8 cellular contexts compared by ENCODE assay signal in the genomic region with DNA sequence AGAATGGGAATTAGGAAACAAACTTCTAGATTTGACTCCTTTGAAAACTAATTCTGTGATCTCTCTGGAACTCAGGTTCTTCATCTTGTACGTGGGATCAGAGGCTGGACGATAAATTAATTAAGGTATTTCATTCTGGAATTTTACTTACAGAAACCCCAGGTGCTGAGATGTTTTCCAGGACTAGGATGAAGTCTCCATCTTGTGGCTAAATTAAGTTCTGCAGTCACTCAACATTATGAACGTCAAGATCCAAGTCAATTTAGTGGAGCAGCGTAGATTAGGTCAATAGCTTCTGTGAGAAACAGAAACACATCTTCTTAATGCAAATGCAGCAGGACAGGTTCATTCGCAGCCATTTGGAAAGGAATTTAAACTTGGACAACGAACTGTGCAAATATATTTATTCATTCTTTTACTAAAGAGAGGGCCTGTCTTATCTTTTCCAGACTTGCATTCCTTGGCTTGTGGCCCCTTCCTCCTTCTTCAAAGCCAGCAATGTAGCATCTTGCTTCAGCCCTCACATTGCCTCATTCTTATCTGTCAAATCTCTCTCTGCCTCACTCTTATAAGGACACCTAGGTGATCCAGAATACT. TPM values are rescaled to one million over a fixed set of nuclear protein-coding genes. Genes with fewer than 3 reads are reported as not detected.
DNase-seq lines count a peak whose midpoint lies in the region; ATAC-seq and TF ChIP-seq lines count a peak whose summit lies in the region.

No MANE protein-coding gene starts in this region.

- peaks cover 3% of the 10 kb centered on the region for H3K27me3 ChIP-seq in CD4-positive, CD25-positive, alpha-beta regulatory T cell (ENCODE audit: control insufficient read depth, insufficient read depth, low read length)
- no peaks in the 10 kb centered on the region for H3K27me3 ChIP-seq in GM23338 (ENCODE audit: insufficient read depth)
- no peaks in the 10 kb centered on the region for H3K27me3 ChIP-seq in lower lobe of right lung (ENCODE audit: low read depth)

- no peak overlapping the region for H2AFZ ChIP-seq in GM23338

- H3F3A ChIP-seq in GM23338 (replicated peaks; ENCODE audit: low read depth), result no peaks in the 10 kb centered on the region

- no peaks in the 10 kb centered on the region for H3K9me2 ChIP-seq in GM23338 (ENCODE audit: insufficient read depth)

- peaks cover 14% of the 10 kb centered on the region for H3K27me3 Mint-ChIP-seq in CD4-positive, CD25-positive, alpha-beta regulatory T cell
- peaks cover 1% of the 10 kb centered on the region for H3K27me3 Mint-ChIP-seq in GM23338 (ENCODE audit: insufficient read depth, low read depth, poor library complexity)

- no peak overlapping the region for H3K4me3 Mint-ChIP-seq in CD4-positive, CD25-positive, alpha-beta regulatory T cell
- no peak overlapping the region for H3K4me3 Mint-ChIP-seq in GM23338

- intact Hi-C loops in lower lobe of right lung (cut with DNase I), result loop anchor here (5.0 kb wide), 1 partner anchor 123 kb away; no protein-coding TSS in a partner anchor

- TF ChIP-seq CTCF in GM23338 (conservative IDR thresholded peaks at IDR 0.05; ENCODE audit: low read depth in 2 of 2), result peak; percentile 82 to 85
- TF ChIP-seq CTCF in lower lobe of right lung (IDR thresholded peaks at IDR 0.05), result peak; percentile 80

- H3K4me1 Mint-ChIP-seq in CD4-positive, CD25-positive, alpha-beta regulatory T cell, result no peaks in the 10 kb centered on the region
- H3K4me1 Mint-ChIP-seq in GM23338, result no peaks in the 10 kb centered on the region

- H3K36me3 Mint-ChIP-seq in CD4-positive, CD25-positive, alpha-beta regulatory T cell, result peaks cover 3% of the 10 kb centered on the region
- H3K36me3 Mint-ChIP-seq in GM23338 (ENCODE audit: low read depth), result no peaks in the 10 kb centered on the region

- no peaks in the 10 kb centered on the region for H3K36me3 ChIP-seq in CD4-positive, CD25-positive, alpha-beta regulatory T cell (ENCODE audit: control insufficient read depth, insufficient read depth, low read length)
- H3K36me3 ChIP-seq in GM23338 (ENCODE audit: insufficient read depth) (no peaks in the 10 kb centered on the region), lower lobe of right lung (no peaks in the 10 kb centered on the region)

- H3K4me3 ChIP-seq in CD4-positive, CD25-positive, alpha-beta regulatory T cell (ENCODE audit: low read depth, low read length), result no peak overlapping the region
- H3K4me3 ChIP-seq in GM23338 (no peak overlapping the region), lower lobe of right lung (no peak overlapping the region)

- no peak overlapping the region for H3K27ac ChIP-seq in CD4-positive, CD25-positive, alpha-beta regulatory T cell (ENCODE audit: insufficient read depth, low read length, poor library complexity, severe bottlenecking)
- no peak overlapping the region for H3K27ac ChIP-seq in GM23338 (ENCODE audit: low read depth)
- no peak overlapping the region for H3K27ac ChIP-seq in lower lobe of right lung

- H3K4me2 ChIP-seq in GM23338, result no peak overlapping the region

- no peaks in the 10 kb centered on the region for H3K9me3 Mint-ChIP-seq in CD4-positive, CD25-positive, alpha-beta regulatory T cell
- no peaks in the 10 kb centered on the region for H3K9me3 Mint-ChIP-seq in GM23338

- no peaks in the 10 kb centered on the region for H4K20me1 ChIP-seq in GM23338 (replicated peaks; ENCODE audit: insufficient read depth)

- ATAC-seq in CD4-positive, CD25-positive, alpha-beta regulatory T cell (ENCODE audit: low read depth in 2 of 2), result no peak
- ATAC-seq in GM23338 (peak; percentile 52; the same call in 2 of the 3 replicates), lower lobe of right lung (no peak), HG02870 (IDR thresholded peaks at IDR 0.05; ENCODE audit: unreplicated experiment) (no peak), GM18907 (IDR thresholded peaks at IDR 0.05; ENCODE audit: unreplicated experiment) (no peak)

- no peaks in the 10 kb centered on the region for H3K9me3 ChIP-seq in CD4-positive, CD25-positive, alpha-beta regulatory T cell (ENCODE audit: control insufficient read depth in 2 of 2, low read length in 2 of 2)
- no peaks in the 10 kb centered on the region for H3K9me3 ChIP-seq in lower lobe of right lung

- no peaks in the 10 kb centered on the region for H3K4me1 ChIP-seq in CD4-positive, CD25-positive, alpha-beta regulatory T cell (ENCODE audit: control insufficient read depth, insufficient read depth, low read length, poor library complexity, severe bottlenecking)
- H3K4me1 ChIP-seq in GM23338 (ENCODE audit: insufficient read depth) (no peaks in the 10 kb centered on the region), lower lobe of right lung (no peaks in the 10 kb centered on the region)

- no peaks in the 10 kb centered on the region for H3K79me2 ChIP-seq in GM23338 (replicated peaks; ENCODE audit: insufficient read depth)

- DNase-seq in CD4-positive, CD25-positive, alpha-beta regulatory T cell, result peak in 2 of 3 donors; percentile 54 to 68
- DNase-seq in GM23338 (ENCODE audit: low spot score) (peak; percentile 78), NCI-H748 treated with DMSO at 0.1 percent for 48 hours (lab: John Stamatoyannopoulos, UW) (peak; percentile 25), cerebellar cortex (ENCODE audit: low spot score) (peak; percentile 76), lower lobe of right lung (no peak), T-helper 9 cell (no peak)

- no peak overlapping the region for H3K27ac Mint-ChIP-seq in CD4-positive, CD25-positive, alpha-beta regulatory T cell
- no peak overlapping the region for H3K27ac Mint-ChIP-seq in GM23338

TF ChIP-seq in GM23338, 12 proteins besides CTCF, POLR2A, EP300 and RAD21:
- TF ChIP-seq CREB1 (CRISPR knock-in tag; IDR thresholded peaks at IDR 0.05; ENCODE audit: low read depth), result no peak
- no peak for TF ChIP-seq ZNF462 (CRISPR knock-in tag; IDR thresholded peaks at IDR 0.05)
TF ChIP-seq in GM23338: peak in this region for 0.

RNA-seq across cellular contexts. Expression of gene TMC3, which starts 26.7 kb away (rescaled TPM):
- total RNA-seq in CD4-positive, CD25-positive, alpha-beta regulatory T cell, result not detected
- under 1 TPM in 2 of 4 donors, not detected in 2; 0.05 to 0.06 TPM for polyA plus RNA-seq in CD4-positive, CD25-positive, alpha-beta regulatory T cell
- not detected in 2 replicates for total RNA-seq in GM23338 (2014; rRNA removed; shearing (Covaris generic))
- 0.07 and 0.10 TPM in 2 replicates for polyA plus RNA-seq in GM23338 (2016; fragmentation: Nextera tagmentation; extraction: Ambion mirVana)
- not detected for total RNA-seq in lower lobe of right lung

Comparison
In these comparisons a context has a peak if more than half of its experiments do, and no peak if none do; other contexts are left out.
1. DNase-seq: peak in CD4-positive, CD25-positive, alpha-beta regulatory T cell (2 of 3), GM23338 (single experiment), NCI-H748 treated with DMSO at 0.1 percent for 48 hours (single experiment) and cerebellar cortex (single experiment); none in lower lobe of right lung (single experiment) and T-helper 9 cell (single experiment).